Comparison of ENCODE assay signal across 23 cellular contexts in genomic region chr14:69489495-69489894, GRCh38. TPM values are rescaled to one million over a fixed set of nuclear protein-coding genes. Genes with fewer than 3 reads are reported as not detected.
DNase-seq lines count a peak whose midpoint lies in the region; ATAC-seq and TF ChIP-seq lines count a peak whose summit lies in the region.
"Had no signal": no experiment of that assay in that cellular context is flagged by ENCODE, and none has a peak within 500 bp of the region (broad histone marks: within the 10 kb centered on the region; RNA-seq: fewer than 3 reads in every experiment).

No MANE protein-coding gene starts in this region.

- no peaks in the 10 kb centered on the region for H3K9me3 ChIP-seq in upper lobe of right lung
- no peaks in the 10 kb centered on the region for H3K9me3 ChIP-seq in prostate gland
- H3K9me3 ChIP-seq: A549; BE2C; BLaER1 treated with 17β-estradiol and CSF1 and Interleukin-3, amounts not matched to agents 10 nM and 100 nM had no signal

- no peaks in the 10 kb centered on the region for H3K36me3 Mint-ChIP-seq in chondrocyte (ENCODE audit: low read depth)
- H3K36me3 Mint-ChIP-seq in activated naive CD4-positive, alpha-beta T cell treated with anti-CD3 and anti-CD28 coated beads, Interleukin-2, amount 10 ng/mL, durations not matched to agents 7 days and 5 days: no peaks in the 10 kb centered on the region
- H3K36me3 Mint-ChIP-seq: CD14-positive monocyte; CD8-positive, alpha-beta memory T cell had no signal

- CTCF ChIA-PET in activated naive CD4-positive, alpha-beta T cell treated with anti-CD3 and anti-CD28 coated beads, Interleukin-2, amount 10 ng/mL, durations not matched to agents 7 days and 5 days (lab: Charles Lee): no interaction called here

- TF ChIP-seq CTCF in GM20000 (IDR thresholded peaks at IDR 0.05; ENCODE audit: extremely low read depth, missing control alignments) (no peak), chondrocyte (IDR thresholded peaks at IDR 0.05) (no peak), upper lobe of right lung (IDR thresholded peaks at IDR 0.05) (no peak), prostate gland (IDR thresholded peaks at IDR 0.05) (no peak)

- H3K4me1 ChIP-seq in upper lobe of right lung: peaks cover 4% of the 10 kb centered on the region
- peaks cover 3% of the 10 kb centered on the region for H3K4me1 ChIP-seq in prostate gland (replicated peaks)
- H3K4me1 ChIP-seq: BE2C had no signal

- H3K4me1 Mint-ChIP-seq in chondrocyte (ENCODE audit: low read depth): no peaks in the 10 kb centered on the region
- no peaks in the 10 kb centered on the region for H3K4me1 Mint-ChIP-seq in activated naive CD4-positive, alpha-beta T cell treated with anti-CD3 and anti-CD28 coated beads, Interleukin-2, amount 10 ng/mL, durations not matched to agents 7 days and 5 days
- H3K4me1 Mint-ChIP-seq: CD14-positive monocyte; CD8-positive, alpha-beta memory T cell had no signal

- no peak overlapping the region for H3K4me3 Mint-ChIP-seq in chondrocyte (ENCODE audit: unreplicated experiment)
- H3K4me3 Mint-ChIP-seq in activated naive CD4-positive, alpha-beta T cell treated with anti-CD3 and anti-CD28 coated beads, Interleukin-2, amount 10 ng/mL, durations not matched to agents 7 days and 5 days: no peak overlapping the region
- H3K4me3 Mint-ChIP-seq: CD14-positive monocyte; CD4-positive, alpha-beta T cell; CD8-positive, alpha-beta memory T cell had no signal

- H3K27ac ChIP-seq in upper lobe of right lung (no peak overlapping the region), prostate gland (no peak overlapping the region)
- H3K27ac ChIP-seq: A549; BLaER1 treated with 17β-estradiol and CSF1 and Interleukin-3, amounts not matched to agents 10 nM and 100 nM had no signal

- intact Hi-C loops in posterior vena cava (cut with DNase I): no loop called here
- intact Hi-C loops in upper lobe of right lung (cut with DNase I): no loop called here
- intact Hi-C loops in prostate gland (cut with DNase I): no loop called here

- peaks cover 31% of the 10 kb centered on the region for H3K27me3 ChIP-seq in upper lobe of right lung
- no peaks in the 10 kb centered on the region for H3K27me3 ChIP-seq in prostate gland (replicated peaks; ENCODE audit: insufficient read depth)

- DNase-seq in GM20000 (ENCODE audit: low spot score) (peak; percentile 9), chondrocyte (ENCODE audit: low spot score) (peak; percentile 28), posterior vena cava (ENCODE audit: low spot score) (peak; percentile 71), upper lobe of right lung (peak; percentile 8), prostate gland (ENCODE audit: low spot score) (no peak), superior temporal gyrus (ENCODE audit: extremely low spot score) (no peak)
- no peak for DNase-seq in activated naive CD4-positive, alpha-beta T cell treated with anti-CD3 and anti-CD28 coated beads, Interleukin-2, amount 10 ng/mL, durations not matched to agents 7 days and 5 days
- DNase-seq: 8988T; ACHN; AML-193; BE2C; CD4-positive, alpha-beta T cell; CD8-positive, alpha-beta memory T cell; DMS 273 treated with DMSO at 0.1 percent for 48 hours; DMS79; EL; GDM1; GOT3; HCEC 1CT had no signal

- no peaks in the 10 kb centered on the region for H3K9me3 Mint-ChIP-seq in chondrocyte (ENCODE audit: low read depth)
- H3K9me3 Mint-ChIP-seq in activated naive CD4-positive, alpha-beta T cell treated with anti-CD3 and anti-CD28 coated beads, Interleukin-2, amount 10 ng/mL, durations not matched to agents 7 days and 5 days: no peaks in the 10 kb centered on the region
- H3K9me3 Mint-ChIP-seq: CD4-positive, alpha-beta T cell; CD8-positive, alpha-beta memory T cell had no signal

- peaks cover 20% of the 10 kb centered on the region for H3K27me3 Mint-ChIP-seq in chondrocyte (ENCODE audit: low read depth)
- peaks cover 67% of the 10 kb centered on the region for H3K27me3 Mint-ChIP-seq in activated naive CD4-positive, alpha-beta T cell treated with anti-CD3 and anti-CD28 coated beads, Interleukin-2, amount 10 ng/mL, durations not matched to agents 7 days and 5 days

- ATAC-seq in upper lobe of right lung: no peak
- ATAC-seq: A549, GM12878 had no signal

- no peak overlapping the region for H3K4me3 ChIP-seq in upper lobe of right lung
- H3K4me3 ChIP-seq in prostate gland: no peak overlapping the region
- H3K4me3 ChIP-seq: A549; BLaER1 treated with 17β-estradiol and CSF1 and Interleukin-3, amounts not matched to agents 10 nM and 100 nM; GM12878 had no signal

- H3K27ac Mint-ChIP-seq in chondrocyte (ENCODE audit: unreplicated experiment): no peak overlapping the region
- no peak overlapping the region for H3K27ac Mint-ChIP-seq in activated naive CD4-positive, alpha-beta T cell treated with anti-CD3 and anti-CD28 coated beads, Interleukin-2, amount 10 ng/mL, durations not matched to agents 7 days and 5 days
- H3K27ac Mint-ChIP-seq: CD14-positive monocyte; CD4-positive, alpha-beta T cell; CD8-positive, alpha-beta memory T cell had no signal

- H3K36me3 ChIP-seq in upper lobe of right lung (no peaks in the 10 kb centered on the region), prostate gland (no peaks in the 10 kb centered on the region)
- H3K36me3 ChIP-seq: BE2C; BLaER1 treated with 17β-estradiol and CSF1 and Interleukin-3, amounts not matched to agents 10 nM and 100 nM had no signal

- TF ChIP-seq POLR2A in prostate gland (IDR thresholded peaks at IDR 0.05): no peak

RNA-seq across cellular contexts. Expression of gene PLEKHD1, which starts 5.0 kb away (rescaled TPM):
- total RNA-seq in chondrocyte: 0.08 to 0.15 TPM (median 0.10 TPM) in 3 replicates
- total RNA-seq in posterior vena cava: under 1 TPM; 0.10 to 0.14 TPM
- 0.41 TPM for total RNA-seq in upper lobe of right lung
- total RNA-seq in prostate gland: under 1 TPM; 0.27 to 0.40 TPM

Comparison
In these comparisons a context has a peak if more than half of its experiments do, and no peak if none do; other contexts are left out.
1. DNase-seq: peak in GM20000 (single experiment), chondrocyte (single experiment), posterior vena cava (single experiment) and upper lobe of right lung (single experiment); none in prostate gland (single experiment), activated naive CD4-positive, alpha-beta T cell treated with anti-CD3 and anti-CD28 coated beads, Interleukin-2, amount 10 ng/mL, durations not matched to agents 7 days and 5 days (single experiment) and superior temporal gyrus (single experiment).